Comparison of ENCODE assay signal across 20 cellular contexts in the genomic region with DNA sequence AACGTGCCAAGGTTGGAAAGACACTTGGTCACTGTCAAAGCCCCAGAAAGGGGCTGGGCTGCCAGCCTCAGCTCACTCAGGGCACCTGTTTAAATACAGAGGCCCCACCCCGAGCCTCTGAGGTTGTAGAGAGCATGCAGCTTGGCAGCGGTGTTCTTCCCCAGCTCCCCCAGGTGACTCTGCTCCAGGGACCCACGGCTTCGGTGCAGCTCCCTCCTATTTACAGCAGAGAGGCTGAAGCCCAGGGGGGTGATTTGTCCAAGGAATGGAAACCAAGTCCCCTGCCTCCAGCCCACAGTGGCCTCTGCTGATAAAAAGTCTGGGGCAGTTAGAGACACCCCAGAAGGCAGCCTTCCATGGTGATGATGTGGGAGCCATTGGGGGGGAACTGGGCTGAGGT. TPM values are rescaled to one million over a fixed set of nuclear protein-coding genes. Genes with fewer than 3 reads are reported as not detected.
"Had no signal": no experiment of that assay in that cellular context is flagged by ENCODE, and none has a peak within 500 bp of the region (broad histone marks: within the 10 kb centered on the region; RNA-seq: fewer than 3 reads in every experiment).

No MANE protein-coding gene starts in this region.

- H3K4me1 Mint-ChIP-seq: activated naive CD4-positive, alpha-beta T cell treated with anti-CD3 and anti-CD28 coated beads, Interleukin-2, amount 50 U/mL, for 24 hours; immature natural killer cell; stimulated activated memory B cell treated with anti-CD40 and anti-IgM and Interleukin-4, amounts not matched to agents 10 μg/mL and 1 μg/mL and 100 μg/mL, for 72 hours had no signal

- H3K4me3 ChIP-seq: breast epithelium, coronary artery, left ventricle myocardium inferior, spleen, testis had no signal

- ATAC-seq: activated CD4-positive, CD25-positive, alpha-beta regulatory T cell treated with anti-CD3 and anti-CD28 coated beads, Interleukin-2, amount 50 U/mL, for 24 hours; activated T-cell treated with anti-CD3 and anti-CD28 coated beads, Interleukin-2, amount 50 U/mL, for 4 hours; stimulated activated memory B cell treated with anti-CD40 and anti-IgM and Interleukin-4, amounts not matched to agents 10 μg/mL and 1 μg/mL and 100 μg/mL, for 72 hours had no signal

- H3K27ac ChIP-seq: breast epithelium, coronary artery, left ventricle myocardium inferior, spleen, testis had no signal

- H3K9me3 ChIP-seq: breast epithelium, left ventricle myocardium inferior, spleen, testis had no signal

- H3K9me3 Mint-ChIP-seq: activated naive CD4-positive, alpha-beta T cell treated with anti-CD3 and anti-CD28 coated beads, Interleukin-2, amount 50 U/mL, for 24 hours; activated T-cell treated with anti-CD3 and anti-CD28 coated beads, Interleukin-2, amount 50 U/mL, for 4 hours; neural crest cell; stimulated activated memory B cell treated with anti-CD40 and anti-IgM and Interleukin-4, amounts not matched to agents 10 μg/mL and 1 μg/mL and 100 μg/mL, for 72 hours; type B pancreatic cell had no signal

- H3K4me3 Mint-ChIP-seq: activated naive CD4-positive, alpha-beta T cell treated with anti-CD3 and anti-CD28 coated beads, Interleukin-2, amount 50 U/mL, for 24 hours; activated T-cell treated with anti-CD3 and anti-CD28 coated beads, Interleukin-2, amount 50 U/mL, for 4 hours; immature natural killer cell; neural crest cell; stimulated activated memory B cell treated with anti-CD40 and anti-IgM and Interleukin-4, amounts not matched to agents 10 μg/mL and 1 μg/mL and 100 μg/mL, for 72 hours; type B pancreatic cell had no signal

- H3K27me3 ChIP-seq: testis had no signal

- H3K4me1 ChIP-seq: breast epithelium, left ventricle myocardium inferior, testis had no signal

- H3K27ac Mint-ChIP-seq: activated naive CD4-positive, alpha-beta T cell treated with anti-CD3 and anti-CD28 coated beads, Interleukin-2, amount 50 U/mL, for 24 hours; immature natural killer cell; stimulated activated memory B cell treated with anti-CD40 and anti-IgM and Interleukin-4, amounts not matched to agents 10 μg/mL and 1 μg/mL and 100 μg/mL, for 72 hours; type B pancreatic cell had no signal

- H3K36me3 ChIP-seq: breast epithelium, left ventricle myocardium inferior, spleen had no signal

- H3K36me3 Mint-ChIP-seq: activated naive CD4-positive, alpha-beta T cell treated with anti-CD3 and anti-CD28 coated beads, Interleukin-2, amount 50 U/mL, for 24 hours; immature natural killer cell; stimulated activated memory B cell treated with anti-CD40 and anti-IgM and Interleukin-4, amounts not matched to agents 10 μg/mL and 1 μg/mL and 100 μg/mL, for 72 hours; type B pancreatic cell had no signal

- DNase-seq: activated CD4-positive, alpha-beta T cell treated with anti-CD3 and anti-CD28 coated beads, Interleukin-2, amount 50 U/mL, for 1 hour; activated CD8-positive, alpha-beta memory T cell treated with anti-CD3 and anti-CD28 coated beads, Interleukin-2, amount 50 U/mL, for 4 hours; activated effector memory CD4-positive, alpha-beta T cell treated with Interleukin-2 at 50 U/mL for 16 hours; activated T-cell treated with anti-CD3 and anti-CD28 coated beads, Interleukin-2, amount 50 U/mL, for 4 hours; effector CD4-positive, alpha-beta T cell; immature natural killer cell; kidney glomerular epithelial cell; left ventricle myocardium inferior; retina; spleen; stimulated activated CD4-positive, alpha-beta T cell treated with anti-CD3 and anti-CD28 coated beads, Interleukin-4, amount 100 ng/mL, for 4 hours; testis had no signal

RNA-seq across cellular contexts. Expression of gene C1QA, which starts 9.1 kb away (rescaled TPM):
- total RNA-seq: astrocyte, neural crest cell had no signal

RNA-seq across cellular contexts. Expression of gene C1QC, which starts 16.1 kb away (rescaled TPM):
- total RNA-seq: astrocyte, neural crest cell had no signal

RNA-seq across cellular contexts. Expression of gene C1QB, which starts 25.7 kb away (rescaled TPM):
- total RNA-seq: astrocyte, neural crest cell had no signal
